ENCODE assay signal across 20 cellular contexts in the genomic region with DNA sequence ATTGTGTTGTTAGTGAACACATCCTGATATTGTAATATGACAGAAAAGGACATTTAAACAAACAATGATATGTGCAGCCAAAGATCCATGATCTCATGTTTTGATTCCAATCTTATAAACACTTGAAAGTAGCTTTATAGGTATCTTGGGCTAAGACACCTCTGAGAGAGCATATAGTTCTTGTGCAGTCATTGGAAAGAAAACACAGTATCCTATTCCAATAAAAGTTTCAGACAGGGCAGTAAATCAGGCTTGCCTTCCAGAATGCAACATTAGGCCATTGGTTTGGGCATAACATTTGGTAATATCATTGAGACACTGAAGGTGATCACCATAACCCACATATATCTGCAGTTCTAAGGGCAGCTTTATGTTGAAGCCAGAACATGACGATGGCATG.
"Had no signal": no experiment of that assay in that cellular context is flagged by ENCODE, and none has a peak within 500 bp of the region (broad histone marks: within the 10 kb centered on the region; RNA-seq: fewer than 3 reads in every experiment).

No MANE protein-coding gene starts in this region.

- H3K4me2 ChIP-seq: neural progenitor cell had no signal

- H2AFZ ChIP-seq: neural progenitor cell had no signal

- H3K4me3 ChIP-seq: left lung, lung, neural progenitor cell, thyroid gland, upper lobe of right lung had no signal

- ATAC-seq: activated CD4-positive, CD25-positive, alpha-beta regulatory T cell treated with anti-CD3 and anti-CD28 coated beads, Interleukin-2, amount 50 U/mL, for 24 hours; activated T-cell treated with anti-CD3 and anti-CD28 coated beads, Interleukin-2, amount 50 U/mL, for 72 hours; left lung; naive thymus-derived CD4-positive, alpha-beta T cell; T-helper 17 cell; upper lobe of right lung had no signal

- H3K27ac ChIP-seq: epithelial cell of prostate, left lung, neural progenitor cell, thyroid gland, upper lobe of right lung had no signal

- H3K9me3 ChIP-seq: thyroid gland, upper lobe of right lung had no signal

- H3K36me3 ChIP-seq: left lung, neural progenitor cell, thyroid gland, upper lobe of right lung had no signal

- H3K4me1 ChIP-seq: left lung, neural progenitor cell, upper lobe of right lung had no signal

- H3K27me3 ChIP-seq: left lung, neural progenitor cell, thyroid gland, upper lobe of right lung had no signal

- DNase-seq: activated CD4-positive, alpha-beta memory T cell treated with anti-CD3 and anti-CD28 coated beads, Interleukin-2, amount 10 ng/mL, durations not matched to agents 7 days and 5 days; activated CD4-positive, alpha-beta T cell treated with anti-CD3 and anti-CD28 coated beads, Interleukin-2, amount 10 ng/mL, durations not matched to agents 24 days and 14 days; activated effector memory CD4-positive, alpha-beta T cell treated with anti-CD3 and anti-CD28 coated beads, Interleukin-2, amount 50 U/mL, for 16 hours; activated naive CD4-positive, alpha-beta T cell treated with anti-CD3 and anti-CD28 coated beads, Interleukin-2, amount 10 ng/mL, durations not matched to agents 7 days and 5 days; activated T-cell treated with anti-CD3 and anti-CD28 coated beads, Interleukin-2, amount 50 U/mL, for 72 hours; cerebellar nuclear complex; cortex of kidney; endodermal cell; kidney; left lung; naive thymus-derived CD4-positive, alpha-beta T cell; stimulated activated CD4-positive, alpha-beta T cell treated with anti-CD3 and anti-CD28 coated beads, Interleukin-4, amount 100 ng/mL, for 1 hour; stimulated activated naive CD4-positive, alpha-beta T cell treated with Interleukin-2 at 50 U/mL for 16 hours; T-helper 17 cell; upper lobe of right lung had no signal
